In the genomic region with DNA sequence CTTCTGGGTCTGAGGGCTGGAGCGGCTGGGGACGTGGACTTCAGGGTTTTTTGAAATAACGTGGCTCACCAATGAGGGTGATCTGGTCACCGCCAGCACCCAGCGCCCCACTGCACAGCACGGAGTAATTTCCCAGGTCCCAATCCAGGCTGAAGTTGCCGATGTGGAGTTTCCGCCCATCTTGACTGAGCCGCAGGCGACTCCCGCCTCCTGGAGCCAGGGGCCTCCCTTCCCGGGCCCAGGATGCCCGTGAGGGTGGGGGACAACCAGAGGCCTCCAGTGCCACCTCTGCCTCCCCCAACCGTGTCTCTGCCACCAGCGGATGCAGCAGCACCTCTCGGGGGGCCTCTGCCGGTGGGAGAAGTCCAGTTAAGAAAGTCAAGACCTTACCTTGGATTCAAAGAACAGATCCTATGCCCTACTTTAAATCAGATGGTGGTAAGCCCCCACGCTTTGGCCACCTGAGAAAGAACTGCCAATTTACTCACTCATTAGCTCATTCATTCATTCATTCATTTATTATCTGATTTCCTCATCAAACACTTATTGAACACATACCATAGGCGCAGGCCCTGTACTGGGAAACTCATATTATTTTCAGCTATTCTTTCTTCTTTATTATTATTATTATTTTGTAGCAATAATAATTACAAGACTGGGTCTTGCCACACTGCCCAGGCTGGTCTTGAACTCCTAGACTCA, we compare ENCODE assay signal across 10 cellular contexts. TPM values are rescaled to one million over a fixed set of nuclear protein-coding genes. Genes with fewer than 3 reads are reported as not detected.
DNase-seq lines count a peak whose midpoint lies in the region; ATAC-seq and TF ChIP-seq lines count a peak whose summit lies in the region.
"Had no signal": no experiment of that assay in that cellular context is flagged by ENCODE, and none has a peak within 500 bp of the region (broad histone marks: within the 10 kb centered on the region; RNA-seq: fewer than 3 reads in every experiment).

No MANE protein-coding gene starts in this region.

- CTCF ChIA-PET in activated CD8-positive, alpha-beta memory T cell treated with anti-CD3 and anti-CD28 coated beads, Interleukin-2, amount 10 ng/mL, durations not matched to agents 7 days and 5 days (lab: Charles Lee): interaction anchor here (0.7 to 7.0 kb wide), 12 partner anchors 10 to 323 kb away, joined by 3 to 103 read pairs (median 4); a partner anchor contains a TSS

- no peaks in the 10 kb centered on the region for H3K36me3 ChIP-seq in OCI-LY1 (ENCODE audit: insufficient read depth, low read length)
- H3K36me3 ChIP-seq in endodermal cell (ENCODE audit: control insufficient read depth, insufficient read depth, low read length): no peaks in the 10 kb centered on the region
- H3K36me3 ChIP-seq in smooth muscle cell (ENCODE audit: low read depth): no peaks in the 10 kb centered on the region
- no peaks in the 10 kb centered on the region for H3K36me3 ChIP-seq in colonic mucosa
- H3K36me3 ChIP-seq: sigmoid colon, uterus had no signal

- H3K79me2 ChIP-seq in OCI-LY1 (ENCODE audit: insufficient read depth, low read length): no peaks in the 10 kb centered on the region
- H3K79me2 ChIP-seq in smooth muscle cell (ENCODE audit: low read depth): no peaks in the 10 kb centered on the region

- no peak overlapping the region for H3K4me3 ChIP-seq in OCI-LY1 (ENCODE audit: low read depth, low read length, poor library complexity, severe bottlenecking)
- H3K4me3 ChIP-seq in endodermal cell (ENCODE audit: low read length): peak overlapping the region; percentile 84
- peak overlapping the region; percentile 64 for H3K4me3 ChIP-seq in smooth muscle cell
- H3K4me3 ChIP-seq in colonic mucosa: no peak overlapping the region

- H4K20me1 ChIP-seq in OCI-LY1 (ENCODE audit: insufficient read depth, low read length) (no peaks in the 10 kb centered on the region), smooth muscle cell (ENCODE audit: low read depth) (no peaks in the 10 kb centered on the region)

- H3K36me3 Mint-ChIP-seq in activated CD8-positive, alpha-beta memory T cell treated with anti-CD3 and anti-CD28 coated beads, Interleukin-2, amount 10 ng/mL, durations not matched to agents 7 days and 5 days: no peaks in the 10 kb centered on the region
- H3K36me3 Mint-ChIP-seq in endodermal cell (ENCODE audit: low read depth): peaks cover 22% of the 10 kb centered on the region

- no peaks in the 10 kb centered on the region for H3K9me2 ChIP-seq in OCI-LY1 (ENCODE audit: low read depth, low read length)

- no peak for ATAC-seq in activated CD8-positive, alpha-beta memory T cell treated with anti-CD3 and anti-CD28 coated beads, Interleukin-2, amount 10 ng/mL, durations not matched to agents 7 days and 5 days
- ATAC-seq in HG02588 (IDR thresholded peaks at IDR 0.05; ENCODE audit: unreplicated experiment) (no peak), GM19397 (IDR thresholded peaks at IDR 0.05; ENCODE audit: unreplicated experiment) (no peak)

- H3K27me3 ChIP-seq in OCI-LY1 (ENCODE audit: insufficient read depth, low read length) (no peaks in the 10 kb centered on the region), endodermal cell (ENCODE audit: control insufficient read depth, insufficient read depth, low read length, poor library complexity, severe bottlenecking) (no peaks in the 10 kb centered on the region), smooth muscle cell (ENCODE audit: low read depth) (no peaks in the 10 kb centered on the region), colonic mucosa (no peaks in the 10 kb centered on the region)
- H3K27me3 ChIP-seq: sigmoid colon, uterus had no signal

- no peaks in the 10 kb centered on the region for H3K9me3 Mint-ChIP-seq in activated CD8-positive, alpha-beta memory T cell treated with anti-CD3 and anti-CD28 coated beads, Interleukin-2, amount 10 ng/mL, durations not matched to agents 7 days and 5 days (ENCODE audit: low read depth)
- H3K9me3 Mint-ChIP-seq in endodermal cell: no peaks in the 10 kb centered on the region

- H3K4me1 Mint-ChIP-seq in activated CD8-positive, alpha-beta memory T cell treated with anti-CD3 and anti-CD28 coated beads, Interleukin-2, amount 10 ng/mL, durations not matched to agents 7 days and 5 days: peaks cover 13% of the 10 kb centered on the region
- peaks cover 23% of the 10 kb centered on the region for H3K4me1 Mint-ChIP-seq in endodermal cell

- H3K27me3 Mint-ChIP-seq in activated CD8-positive, alpha-beta memory T cell treated with anti-CD3 and anti-CD28 coated beads, Interleukin-2, amount 10 ng/mL, durations not matched to agents 7 days and 5 days: peaks cover 12% of the 10 kb centered on the region
- H3K27me3 Mint-ChIP-seq in endodermal cell (ENCODE audit: insufficient read depth): peaks cover 7% of the 10 kb centered on the region

- peak overlapping the region; percentile 84 for H3K4me3 Mint-ChIP-seq in activated CD8-positive, alpha-beta memory T cell treated with anti-CD3 and anti-CD28 coated beads, Interleukin-2, amount 10 ng/mL, durations not matched to agents 7 days and 5 days
- peak overlapping the region; percentile 79 for H3K4me3 Mint-ChIP-seq in endodermal cell

- H3F3A ChIP-seq in OCI-LY1 (ENCODE audit: insufficient read depth, low read length) (no peaks in the 10 kb centered on the region), smooth muscle cell (ENCODE audit: low read depth) (no peaks in the 10 kb centered on the region)

- H3K4me2 ChIP-seq in OCI-LY1 (ENCODE audit: low read length): peak overlapping the region; percentile 80; the same call in 1 of the 2 replicates
- peak overlapping the region; percentile 88 for H3K4me2 ChIP-seq in smooth muscle cell

- H3K9me3 ChIP-seq in OCI-LY1 (ENCODE audit: low read length) (no peaks in the 10 kb centered on the region), endodermal cell (ENCODE audit: control insufficient read depth, low read length) (no peaks in the 10 kb centered on the region), smooth muscle cell (replicated peaks; ENCODE audit: low read depth) (no peaks in the 10 kb centered on the region), colonic mucosa (no peaks in the 10 kb centered on the region)
- H3K9me3 ChIP-seq: sigmoid colon, uterus had no signal

- H3K27ac ChIP-seq in OCI-LY1 (ENCODE audit: low read depth, low read length, poor library complexity, severe bottlenecking): no peak overlapping the region
- H3K27ac ChIP-seq in endodermal cell (ENCODE audit: low read depth, low read length): no peak overlapping the region
- no peak overlapping the region for H3K27ac ChIP-seq in smooth muscle cell (ENCODE audit: low read depth)
- H3K27ac ChIP-seq in colonic mucosa: no peak overlapping the region

- intact Hi-C loops in colonic mucosa (cut with DNase I): loop anchor here (1.0 to 5.0 kb wide), 2 partner anchors 69 to 100 kb away; no protein-coding TSS in a partner anchor

- H3K4me1 ChIP-seq in OCI-LY1 (ENCODE audit: insufficient read depth, low read length, severe bottlenecking) (peaks cover 10% of the 10 kb centered on the region), endodermal cell (ENCODE audit: control insufficient read depth, insufficient read depth, low read length) (peaks cover 9% of the 10 kb centered on the region), smooth muscle cell (ENCODE audit: low read depth) (no peaks in the 10 kb centered on the region), colonic mucosa (peaks cover 4% of the 10 kb centered on the region)
- H3K4me1 ChIP-seq: uterus had no signal

- peak overlapping the region; percentile 75; the same call in 1 of the 2 replicates for H2AFZ ChIP-seq in OCI-LY1 (ENCODE audit: low read length)
- peak overlapping the region; percentile 53 for H2AFZ ChIP-seq in smooth muscle cell (ENCODE audit: low read depth)

- no peak for DNase-seq in activated CD8-positive, alpha-beta memory T cell treated with anti-CD3 and anti-CD28 coated beads, Interleukin-2, amount 10 ng/mL, durations not matched to agents 7 days and 5 days
- DNase-seq in activated CD8-positive, alpha-beta memory T cell treated with anti-CD3 and anti-CD28 coated beads, Interleukin-2, amount 50 U/mL, for 4 hours: no peak
- DNase-seq in endodermal cell (peak; percentile 48), smooth muscle cell (lab: John Stamatoyannopoulos, UW; ENCODE audit: unreplicated experiment) (no peak), colonic mucosa (no peak)

- WGBS in endodermal cell (ENCODE audit: insufficient coverage in 1 of 2, insufficient read length in 1 of 2), 2 experiments: 87 to 90% methylated on average over 15 to 19 of the region's 19 CpGs
- 92% methylated on average over 18 of the region's 19 CpGs for WGBS in smooth muscle cell (ENCODE audit: low lambda C conversion rate)

- no peak for TF ChIP-seq CTCF in OCI-LY1 (IDR thresholded peaks at IDR 0.05; ENCODE audit: low read length)
- TF ChIP-seq CTCF in endodermal cell (conservative IDR thresholded peaks at IDR 0.05): no peak
- no peak for TF ChIP-seq CTCF in smooth muscle cell (IDR thresholded peaks at IDR 0.05; ENCODE audit: borderline replicate concordance, insufficient read depth, poor library complexity, severe bottlenecking)
- TF ChIP-seq CTCF in colonic mucosa (IDR thresholded peaks at IDR 0.05): no peak

- peak overlapping the region; percentile 31; the same call in 1 of the 2 replicates for H3K9ac ChIP-seq in OCI-LY1 (ENCODE audit: low read length)
- H3K9ac ChIP-seq in endodermal cell (ENCODE audit: extremely low read depth, low read length, poor library complexity, severe bottlenecking): no peak overlapping the region
- H3K9ac ChIP-seq in smooth muscle cell (ENCODE audit: low read depth): no peak overlapping the region
- no peak overlapping the region for H3K9ac ChIP-seq in colonic mucosa (ENCODE audit: low read depth in 2 of 2, low read length in 2 of 2)

- H3K27ac Mint-ChIP-seq in activated CD8-positive, alpha-beta memory T cell treated with anti-CD3 and anti-CD28 coated beads, Interleukin-2, amount 10 ng/mL, durations not matched to agents 7 days and 5 days: no peak overlapping the region
- H3K27ac Mint-ChIP-seq in endodermal cell: peak overlapping the region; percentile 48

RNA-seq across cellular contexts. Expression of a gene that starts 3.9 kb away (rescaled TPM):
- total RNA-seq in activated CD8-positive, alpha-beta memory T cell treated with anti-CD3 and anti-CD28 coated beads, Interleukin-2, amount 10 ng/mL, durations not matched to agents 7 days and 5 days: 1 to 10 TPM; 1.8 to 2.2 TPM
- 10 to 100 TPM in 1 of 2 donors, 1 to 10 TPM in 1; 6.4 to 11.5 TPM for total RNA-seq in endodermal cell
- 7.5 TPM for polyA plus RNA-seq in endodermal cell (2013, experiment 1 of 2)
- 7.0 TPM for polyA plus RNA-seq in endodermal cell (2013, experiment 2 of 2)
- total RNA-seq in smooth muscle cell: 0.63 and 2.2 TPM in 2 replicates
- 2.5 and 4.2 TPM in 2 replicates for polyA plus RNA-seq in smooth muscle cell
- total RNA-seq in colonic mucosa: 1 to 10 TPM; 1.1 to 2.1 TPM

RNA-seq across cellular contexts. Expression of a gene that starts 26.6 kb away (rescaled TPM):
- total RNA-seq in activated CD8-positive, alpha-beta memory T cell treated with anti-CD3 and anti-CD28 coated beads, Interleukin-2, amount 10 ng/mL, durations not matched to agents 7 days and 5 days: under 1 TPM; 0.18 to 0.23 TPM
- total RNA-seq in endodermal cell (10 to 100 TPM; 42.7 to 49.4 TPM), smooth muscle cell (3.5 and 4.6 TPM in 2 replicates), colonic mucosa (under 1 TPM; 0.12 to 0.16 TPM)
- 66.0 TPM for polyA plus RNA-seq in endodermal cell (2013, experiment 1 of 2)
- 57.1 TPM for polyA plus RNA-seq in endodermal cell (2013, experiment 2 of 2)
- 3.4 and 3.8 TPM in 2 replicates for polyA plus RNA-seq in smooth muscle cell

RNA-seq across cellular contexts. Expression of a gene that starts 28.2 kb away (rescaled TPM):
- 100 to 1,000 TPM; 121 to 123 TPM for total RNA-seq in activated CD8-positive, alpha-beta memory T cell treated with anti-CD3 and anti-CD28 coated beads, Interleukin-2, amount 10 ng/mL, durations not matched to agents 7 days and 5 days
- total RNA-seq in endodermal cell (10 to 100 TPM; 54.3 to 77.3 TPM), smooth muscle cell (38.0 and 51.1 TPM in 2 replicates), colonic mucosa (100 to 1,000 TPM; 141 to 217 TPM)
- polyA plus RNA-seq in endodermal cell (2013, experiment 1 of 2): 65.3 TPM
- polyA plus RNA-seq in endodermal cell (2013, experiment 2 of 2): 60.7 TPM
- polyA plus RNA-seq in smooth muscle cell: 94.5 and 108 TPM in 2 replicates

RNA-seq across cellular contexts. Expression of a gene that starts 30.8 kb away (rescaled TPM):
- total RNA-seq in activated CD8-positive, alpha-beta memory T cell treated with anti-CD3 and anti-CD28 coated beads, Interleukin-2, amount 10 ng/mL, durations not matched to agents 7 days and 5 days: 10 to 100 TPM; 19.1 to 27.8 TPM
- total RNA-seq in endodermal cell: 1 to 10 TPM; 1.3 to 2.5 TPM
- polyA plus RNA-seq in endodermal cell (2013, experiment 1 of 2): 3.7 TPM
- polyA plus RNA-seq in endodermal cell (2013, experiment 2 of 2): 2.4 TPM
- total RNA-seq in smooth muscle cell: not detected in 2 replicates
- polyA plus RNA-seq in smooth muscle cell: 1.4 TPM in 1 of 2 replicates, not detected in the other
- total RNA-seq in colonic mucosa: 1 to 10 TPM in 1 of 2 donors, not detected in 1; 2.9 TPM
- total RNA-seq: sigmoid colon had no signal

RNA-seq across cellular contexts. Expression of a gene that starts 34.4 kb away (rescaled TPM):
- 1,000 to 10,000 TPM in 1 of 2 experiments, 100 to 1,000 TPM in 1; 852 to 1,014 TPM for total RNA-seq in activated CD8-positive, alpha-beta memory T cell treated with anti-CD3 and anti-CD28 coated beads, Interleukin-2, amount 10 ng/mL, durations not matched to agents 7 days and 5 days
- not detected for total RNA-seq in endodermal cell
- not detected for polyA plus RNA-seq in endodermal cell (2013, experiment 1 of 2)
- not detected for polyA plus RNA-seq in endodermal cell (2013, experiment 2 of 2)
- total RNA-seq in smooth muscle cell: not detected in 2 replicates
- not detected in 2 replicates for polyA plus RNA-seq in smooth muscle cell
- 1 to 10 TPM; 2.3 to 2.7 TPM for total RNA-seq in colonic mucosa

Comparison
In these comparisons a context has a peak if more than half of its experiments do, and no peak if none do; other contexts are left out.
1. H3K4me3 ChIP-seq: peak in endodermal cell (single experiment) and smooth muscle cell (single experiment); none in OCI-LY1 (single experiment) and colonic mucosa (single experiment).